Comparison of ENCODE assay signal across 8 cellular contexts in genomic region chr1:179599623-179600249, GRCh38. TPM values are rescaled to one million over a fixed set of nuclear protein-coding genes. Genes with fewer than 3 reads are reported as not detected.
DNase-seq lines count a peak whose midpoint lies in the region; ATAC-seq and TF ChIP-seq lines count a peak whose summit lies in the region.

No MANE protein-coding gene starts in this region.

- H3K27ac ChIP-seq in GM23248 (no peak overlapping the region), PC-9 (no peak overlapping the region), esophagus squamous epithelium (no peak overlapping the region), upper lobe of right lung (no peak overlapping the region)

- CTCF ChIA-PET in PC-9 (lab: Charles Lee), result interaction anchor here (0.6 to 0.7 kb wide), 2 partner anchors 163 to 476 kb away, joined by 3 to 4 read pairs; no protein-coding TSS in a partner anchor

- ATAC-seq in upper lobe of right lung (peak; percentile 57), GM19452 (IDR thresholded peaks at IDR 0.05; ENCODE audit: unreplicated experiment) (no peak)
- no peak for ATAC-seq in stimulated activated effector memory CD8-positive, alpha-beta T cell treated with anti-CD3 and anti-CD28 coated beads, Interleukin-12 subunit alpha, Interleukin-12 subunit beta, amount 100 ng/mL, for 72 hours

- H3K4me1 Mint-ChIP-seq in stimulated activated effector memory CD8-positive, alpha-beta T cell treated with anti-CD3 and anti-CD28 coated beads, Interleukin-12 subunit alpha, Interleukin-12 subunit beta, amount 100 ng/mL, for 72 hours, result no peaks in the 10 kb centered on the region

- POLR2A ChIA-PET in PC-9 (lab: Charles Lee; ENCODE audit: unreplicated experiment), result no interaction called here

- H3K4me3 Mint-ChIP-seq in stimulated activated effector memory CD8-positive, alpha-beta T cell treated with anti-CD3 and anti-CD28 coated beads, Interleukin-12 subunit alpha, Interleukin-12 subunit beta, amount 100 ng/mL, for 72 hours, result no peak overlapping the region

- H3K27me3 ChIP-seq in GM23248 (replicated peaks; ENCODE audit: insufficient read depth) (no peaks in the 10 kb centered on the region), PC-9 (ENCODE audit: insufficient read depth, low read depth) (no peaks in the 10 kb centered on the region), esophagus squamous epithelium (peaks cover 0 to 4% (median 0%) of the 10 kb centered on the region in 4 donors), upper lobe of right lung (no peaks in the 10 kb centered on the region)

- H2AFZ ChIP-seq in GM23248 (no peak overlapping the region), PC-9 (no peak overlapping the region)

- no peaks in the 10 kb centered on the region for H3K36me3 Mint-ChIP-seq in stimulated activated effector memory CD8-positive, alpha-beta T cell treated with anti-CD3 and anti-CD28 coated beads, Interleukin-12 subunit alpha, Interleukin-12 subunit beta, amount 100 ng/mL, for 72 hours

- no peaks in the 10 kb centered on the region for H3K79me2 ChIP-seq in GM23248 (ENCODE audit: insufficient read depth)
- no peaks in the 10 kb centered on the region for H3K79me2 ChIP-seq in PC-9 (ENCODE audit: low read depth)

- H3K9ac ChIP-seq in GM23248, result no peak overlapping the region

- peak; percentile 66 for TF ChIP-seq CTCF in PC-9 (conservative IDR thresholded peaks at IDR 0.05)
- peak in 5 of 6 experiments; percentile 21 to 53 (median 33) for TF ChIP-seq CTCF in esophagus squamous epithelium (IDR thresholded peaks at IDR 0.05)
- TF ChIP-seq CTCF in upper lobe of right lung (IDR thresholded peaks at IDR 0.05), result peak; percentile 36

- no peak overlapping the region for H3K4me2 ChIP-seq in GM23248 (ENCODE audit: unreplicated experiment)
- no peak overlapping the region for H3K4me2 ChIP-seq in PC-9

- H4K20me1 ChIP-seq in GM23248 (ENCODE audit: insufficient read depth), result no peaks in the 10 kb centered on the region
- no peaks in the 10 kb centered on the region for H4K20me1 ChIP-seq in PC-9 (ENCODE audit: insufficient read depth)

- TF ChIP-seq POLR2A in esophagus squamous epithelium (IDR thresholded peaks at IDR 0.05), result no peak

- H3K27ac Mint-ChIP-seq in stimulated activated effector memory CD8-positive, alpha-beta T cell treated with anti-CD3 and anti-CD28 coated beads, Interleukin-12 subunit alpha, Interleukin-12 subunit beta, amount 100 ng/mL, for 72 hours, result no peak overlapping the region

- no peaks in the 10 kb centered on the region for H3K9me3 ChIP-seq in GM23248 (ENCODE audit: low read depth)
- H3K9me3 ChIP-seq in PC-9 (ENCODE audit: insufficient read depth, low read depth), result no peaks in the 10 kb centered on the region
- no peaks in the 10 kb centered on the region for H3K9me3 ChIP-seq in esophagus squamous epithelium
- H3K9me3 ChIP-seq in upper lobe of right lung, result no peaks in the 10 kb centered on the region

- intact Hi-C loops in PC-9 (cut with micrococcal nuclease; ENCODE audit: unreplicated experiment) (loop anchor here (10.0 kb wide), 1 partner anchor 1065 kb away; no protein-coding TSS in a partner anchor), esophagus squamous epithelium (cut with DNase I) (no loop called here), upper lobe of right lung (cut with DNase I) (no loop called here)

- H3K4me1 ChIP-seq in GM23248 (ENCODE audit: insufficient read depth), result no peaks in the 10 kb centered on the region
- H3K4me1 ChIP-seq in PC-9 (replicated peaks; ENCODE audit: insufficient read depth), result no peaks in the 10 kb centered on the region
- no peaks in the 10 kb centered on the region for H3K4me1 ChIP-seq in esophagus squamous epithelium
- no peaks in the 10 kb centered on the region for H3K4me1 ChIP-seq in upper lobe of right lung

- H3K9me2 ChIP-seq in GM23248 (ENCODE audit: insufficient read depth) (no peaks in the 10 kb centered on the region), PC-9 (ENCODE audit: insufficient read depth) (no peaks in the 10 kb centered on the region; the same call in 1 of the 2 replicates)

- H3K9me3 Mint-ChIP-seq in stimulated activated effector memory CD8-positive, alpha-beta T cell treated with anti-CD3 and anti-CD28 coated beads, Interleukin-12 subunit alpha, Interleukin-12 subunit beta, amount 100 ng/mL, for 72 hours, result peaks cover 5% of the 10 kb centered on the region

- H3K36me3 ChIP-seq in GM23248 (ENCODE audit: low read depth), result no peaks in the 10 kb centered on the region
- no peaks in the 10 kb centered on the region for H3K36me3 ChIP-seq in PC-9 (ENCODE audit: low read depth)
- no peaks in the 10 kb centered on the region for H3K36me3 ChIP-seq in esophagus squamous epithelium
- no peaks in the 10 kb centered on the region for H3K36me3 ChIP-seq in upper lobe of right lung

- BruUV-seq in PC-9 (replicated peaks; lab: Mats Ljungman, UMichigan), result no TSS peak

- in situ Hi-C loops in GM23248 (cut with MboI), result no loop called here

- H3F3A ChIP-seq in GM23248 (ENCODE audit: insufficient read depth), result no peaks in the 10 kb centered on the region
- H3F3A ChIP-seq in PC-9 (ENCODE audit: insufficient read depth, low read depth), result no peaks in the 10 kb centered on the region

- no peak overlapping the region for H3K4me3 ChIP-seq in GM23248
- no peak overlapping the region for H3K4me3 ChIP-seq in PC-9
- no peak overlapping the region for H3K4me3 ChIP-seq in esophagus squamous epithelium
- H3K4me3 ChIP-seq in upper lobe of right lung, result no peak overlapping the region

- DNase-seq in AML-193 (lab: John Stamatoyannopoulos, UW), result peak; percentile 28 to 65
- peak; percentile 42 for DNase-seq in GM23248
- peak; percentile 17 to 49 for DNase-seq in PC-9
- DNase-seq in esophagus squamous epithelium (lab: John Stamatoyannopoulos, UW), result no peak
- no peak for DNase-seq in upper lobe of right lung
- no peak for DNase-seq in stimulated activated effector memory CD8-positive, alpha-beta T cell treated with anti-CD3 and anti-CD28 coated beads, Interleukin-12 subunit alpha, Interleukin-12 subunit beta, amount 100 ng/mL, for 72 hours (ENCODE audit: low spot score in 2 of 2)
- no peak for DNase-seq in activated CD4-positive, alpha-beta T cell treated with anti-CD3 and anti-CD28 coated beads, Interleukin-2, amount 50 U/mL, for 4 hours

RNA-seq across cellular contexts. Expression of gene TDRD5, which starts 8.1 kb away (rescaled TPM):
- not detected in 2 replicates for total RNA-seq in GM23248 (2014; rRNA removed; shearing (Covaris generic))
- polyA plus RNA-seq in GM23248 (2016; fragmentation: Nextera tagmentation; extraction: Ambion mirVana), result not detected in 2 replicates
- total RNA-seq in PC-9 (2021) (not detected in 2 replicates), esophagus squamous epithelium (under 1 TPM; 0.15 to 0.72 (median 0.37) TPM), upper lobe of right lung (0.17 TPM)

RNA-seq across cellular contexts. Expression of gene NPHS2, which starts 24.0 kb away (rescaled TPM):
- not detected in 2 replicates for total RNA-seq in GM23248 (2014; rRNA removed; shearing (Covaris generic))
- not detected in 2 replicates for polyA plus RNA-seq in GM23248 (2016; fragmentation: Nextera tagmentation; extraction: Ambion mirVana)
- total RNA-seq in PC-9 (2021) (not detected in 2 replicates), esophagus squamous epithelium (not detected), upper lobe of right lung (not detected)

Comparison
In these comparisons a context has a peak if more than half of its experiments do, and no peak if none do; other contexts are left out.
1. DNase-seq: peak in AML-193 (2 of 2), GM23248 (single experiment) and PC-9 (2 of 2); none in esophagus squamous epithelium (single experiment), upper lobe of right lung (single experiment), stimulated activated effector memory CD8-positive, alpha-beta T cell treated with anti-CD3 and anti-CD28 coated beads, Interleukin-12 subunit alpha, Interleukin-12 subunit beta, amount 100 ng/mL, for 72 hours (0 of 2) and activated CD4-positive, alpha-beta T cell treated with anti-CD3 and anti-CD28 coated beads, Interleukin-2, amount 50 U/mL, for 4 hours (0 of 2).
2. Peak in every context shown above with its lines, with median percentiles within 50 percentile points of each other: CTCF ChIP-seq.